Comparison of ENCODE assay signal across 8 cellular contexts in the genomic region with DNA sequence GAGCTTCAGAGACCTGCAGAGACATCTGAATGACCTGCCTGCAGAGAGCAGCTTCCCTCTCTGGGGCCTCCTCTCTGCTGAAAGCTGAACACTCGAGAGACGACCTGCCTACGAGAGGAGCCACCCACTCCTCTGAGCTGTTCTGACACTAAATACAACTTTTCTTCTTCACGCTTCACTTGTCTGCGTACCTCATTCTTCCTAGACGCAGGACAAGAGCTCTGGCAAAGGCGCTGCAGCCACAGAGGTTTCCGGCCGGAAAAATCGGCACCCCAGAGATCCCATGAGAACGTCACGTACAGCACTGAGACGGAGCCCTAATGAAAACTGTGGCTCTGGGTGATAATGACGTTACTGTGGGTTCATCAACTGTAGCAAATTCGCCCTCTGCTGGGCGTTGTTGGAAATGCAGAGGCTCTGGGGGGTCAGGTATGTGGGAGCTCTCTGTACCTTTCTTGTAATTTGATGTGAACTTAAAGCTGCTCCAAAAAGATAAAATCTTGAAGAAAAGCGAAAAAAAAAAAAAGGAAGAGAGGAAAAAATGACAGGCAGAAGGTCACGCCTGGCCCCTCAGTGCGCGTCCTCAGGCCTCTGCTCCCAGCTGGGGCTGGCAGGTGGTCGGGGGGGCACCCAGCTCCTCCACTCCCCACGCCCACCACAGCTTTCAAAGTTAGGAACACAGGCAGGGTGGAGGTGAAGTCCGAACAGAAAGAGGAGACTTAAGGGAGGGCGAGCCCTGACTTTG.
DNase-seq lines count a peak whose midpoint lies in the region; ATAC-seq and TF ChIP-seq lines count a peak whose summit lies in the region.

No MANE protein-coding gene starts in this region.

- TF ChIP-seq CTCF in GM10248 (IDR thresholded peaks at IDR 0.05; ENCODE audit: control extremely low read depth, extremely low read depth, low read depth, missing control alignments) (peak; percentile 90), hepatocyte (IDR thresholded peaks at IDR 0.05; ENCODE audit: poor library complexity) (peak; percentile 88), retinal pigment epithelial cell (conservative IDR thresholded peaks at IDR 0.05; ENCODE audit: low read depth, low read length) (peak; percentile 80)

- H3K4me2 ChIP-seq in hepatocyte, result peak overlapping the region; percentile 79

- no peaks in the 10 kb centered on the region for H3K79me2 ChIP-seq in hepatocyte

- H3K4me1 ChIP-seq in hepatocyte (ENCODE audit: insufficient read depth), result peaks cover 6% of the 10 kb centered on the region

- 20% methylated on average over 24 of the region's 24 CpGs for WGBS in hepatocyte (ENCODE audit: low lambda C conversion rate, missing lambda C conversion rate)

- no peaks in the 10 kb centered on the region for H3K9me3 ChIP-seq in hepatocyte (ENCODE audit: low read depth)

- no peaks in the 10 kb centered on the region for H3K9me2 ChIP-seq in hepatocyte (replicated peaks; ENCODE audit: insufficient read depth)

- CTCF ChIA-PET in GM10248 (lab: Yijun Ruan, JAX), result interaction anchor here (0.6 to 6.3 kb wide), 52 partner anchors 9 to 1580 kb away, joined by 3 to 124 read pairs (median 5); partner anchors contain the start of gene NCAPG2

- peak overlapping the region; percentile 61 for H2AFZ ChIP-seq in hepatocyte

- H3K36me3 ChIP-seq in hepatocyte (replicated peaks; ENCODE audit: insufficient read depth, low read depth), result no peaks in the 10 kb centered on the region

- ATAC-seq in HG02571 (IDR thresholded peaks at IDR 0.05; ENCODE audit: unreplicated experiment), result peak; percentile 83

- H4K20me1 ChIP-seq in hepatocyte (ENCODE audit: insufficient read depth, poor library complexity, severe bottlenecking), result no peaks in the 10 kb centered on the region

- POLR2A ChIA-PET in GM10248 (lab: Yijun Ruan, JAX), result interaction anchor here (0.6 to 0.7 kb wide), 2 partner anchors 92 to 168 kb away, joined by 3 read pairs; no protein-coding TSS in a partner anchor

- peak overlapping the region; percentile 25 for H3K4me3 ChIP-seq in hepatocyte
- H3K4me3 ChIP-seq in retinal pigment epithelial cell (ENCODE audit: low read length), result peak overlapping the region; percentile 23

- DNase-seq in GM10248 (ENCODE audit: extremely low spot score) (peak; percentile 86), NAMALWA (ENCODE audit: low spot score) (peak; percentile 95), T-helper 1 cell (peak; percentile 62 to 88 (median 78)), amniotic stem cell (lab: John Stamatoyannopoulos, UW) (peak; percentile 57), hepatocyte (ENCODE audit: low spot score) (peak; percentile 86), retinal pigment epithelial cell (ENCODE audit: low read depth) (peak; percentile 2), DMS79 (lab: John Stamatoyannopoulos, UW) (no peak)

- peak overlapping the region; percentile 71 for H3K27ac ChIP-seq in hepatocyte

- no peaks in the 10 kb centered on the region for H3K27me3 ChIP-seq in hepatocyte
